In the genomic region with DNA sequence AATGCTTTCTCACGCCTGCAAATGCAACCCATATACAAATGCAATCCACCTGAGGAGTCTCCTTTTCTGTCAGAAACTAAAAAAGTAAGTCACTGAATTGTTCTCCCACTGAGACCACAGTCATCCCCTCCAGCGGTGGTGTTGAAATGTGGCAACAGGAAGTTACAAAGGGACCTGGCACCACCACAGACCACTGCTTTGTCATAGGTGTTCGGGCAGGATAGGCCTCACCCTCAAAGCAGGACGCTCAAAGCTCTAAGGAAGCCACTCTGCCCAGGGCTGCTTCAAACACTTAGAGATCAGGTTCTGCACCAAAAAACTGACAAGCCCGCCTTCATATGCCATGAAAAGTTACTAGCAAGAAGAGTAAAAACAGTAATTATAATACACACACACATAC, we compare ENCODE assay signal across 8 cellular contexts. TPM values are rescaled to one million over a fixed set of nuclear protein-coding genes. Genes with fewer than 3 reads are reported as not detected.
DNase-seq lines count a peak whose midpoint lies in the region; ATAC-seq and TF ChIP-seq lines count a peak whose summit lies in the region.

No MANE protein-coding gene starts in this region.

- no peaks in the 10 kb centered on the region for H3K79me2 ChIP-seq in PC-3 (ENCODE audit: low read length)

- TSS peak; percentile 29 for BruUV-seq in PC-3 (replicated peaks; lab: Mats Ljungman, UMichigan)

- peaks cover 63% of the 10 kb centered on the region for H3K4me1 ChIP-seq in PC-3 (ENCODE audit: insufficient read depth, low read length)

- H3F3A ChIP-seq in PC-3 (ENCODE audit: low read length, unreplicated experiment): peaks cover 31% of the 10 kb centered on the region

- H3K27ac ChIP-seq in PC-3 (ENCODE audit: low read length): peak overlapping the region; percentile 96

- POLR2A ChIA-PET in PC-3 (lab: Charles Lee; ENCODE audit: unreplicated experiment): interaction anchor here (0.5 to 1.8 kb wide), 5 partner anchors 12 to 203 kb away, joined by 3 to 21 read pairs (median 4); partner anchors contain the start of gene PHLDA1

- DNase-seq in CD1c-positive myeloid dendritic cell (ENCODE audit: extremely low spot score): peak; percentile 80
- DNase-seq in PC-3: peak; percentile 96
- peak; percentile 53 for DNase-seq in activated T-helper 1 cell treated with Interleukin-2 at 50 U/mL for 16 hours (ENCODE audit: low read depth)
- DNase-seq in iris pigment epithelial cell (ENCODE audit: low read depth): peak; percentile 70
- DNase-seq in stimulated activated CD8-positive, alpha-beta memory T cell treated with anti-CD3 and anti-CD28 coated beads, Interleukin-12 subunit alpha, Interleukin-12 subunit beta, amount 100 ng/mL, for 4 hours (ENCODE audit: low read depth): peak; percentile 56
- no peak for DNase-seq in retina
- no peak for DNase-seq in NCI-H1105 (lab: John Stamatoyannopoulos, UW)

- peak overlapping the region; percentile 41; the same call in 1 of the 2 replicates for H3K4me3 ChIP-seq in PC-3 (ENCODE audit: low read length)

- H2AFZ ChIP-seq in PC-3 (ENCODE audit: low read length): no peak overlapping the region

- intact Hi-C loops in PC-3 (cut with micrococcal nuclease): loop anchor here (1.0 to 5.0 kb wide), 9 partner anchors 42 to 458 kb away; no protein-coding TSS in a partner anchor

- no peaks in the 10 kb centered on the region for H3K27me3 ChIP-seq in PC-3 (ENCODE audit: low read length)

- H3K9ac ChIP-seq in PC-3 (ENCODE audit: low read length): peak overlapping the region; percentile 85

- no peaks in the 10 kb centered on the region for H3K9me2 ChIP-seq in PC-3 (replicated peaks; ENCODE audit: low read length)

- peak overlapping the region; percentile 78 for H3K4me2 ChIP-seq in PC-3 (ENCODE audit: low read length)

- peak; percentile 68 for ATAC-seq in HG02588 (IDR thresholded peaks at IDR 0.05; ENCODE audit: unreplicated experiment)
- peak; percentile 62 for ATAC-seq in PC-3

- H3K36me3 ChIP-seq in PC-3 (ENCODE audit: low read depth, low read length): no peaks in the 10 kb centered on the region

- TF ChIP-seq CTCF in PC-3 (conservative IDR thresholded peaks at IDR 0.05; ENCODE audit: low read depth, low read length): no peak

- H3K9me3 ChIP-seq in PC-3 (ENCODE audit: low read length): no peaks in the 10 kb centered on the region

- CTCF ChIA-PET in PC-3 (lab: Charles Lee): interaction anchor here (0.9 kb wide), 1 partner anchor 40 kb away, joined by 3 read pairs; no protein-coding TSS in a partner anchor

- no peaks in the 10 kb centered on the region for H4K20me1 ChIP-seq in PC-3 (ENCODE audit: low read length)

RNA-seq across cellular contexts. Expression of gene PHLDA1, which starts 11.3 kb away (rescaled TPM):
- total RNA-seq in PC-3 (2014; rRNA removed): 181 and 218 TPM in 2 replicates

Comparison
In these comparisons a context has a peak if more than half of its experiments do, and no peak if none do; other contexts are left out.
1. DNase-seq: peak in CD1c-positive myeloid dendritic cell (single experiment), PC-3 (single experiment), activated T-helper 1 cell treated with Interleukin-2 at 50 U/mL for 16 hours (single experiment), iris pigment epithelial cell (single experiment) and stimulated activated CD8-positive, alpha-beta memory T cell treated with anti-CD3 and anti-CD28 coated beads, Interleukin-12 subunit alpha, Interleukin-12 subunit beta, amount 100 ng/mL, for 4 hours (single experiment); none in retina (single experiment) and NCI-H1105 (single experiment).